Comparison of ENCODE assay signal across 9 cellular contexts in genomic region chr14:61103541-61104339, GRCh38.
A peak's percentile ranks its signal among the peaks of the same experiment; 100 is the strongest.
DNase-seq lines count a peak whose midpoint lies in the region; ATAC-seq and TF ChIP-seq lines count a peak whose summit lies in the region.
"Had no signal": no experiment of that assay in that cellular context is flagged by ENCODE, and none has a peak within 500 bp of the region (broad histone marks: within the 10 kb centered on the region; RNA-seq: fewer than 3 reads in every experiment).

No MANE protein-coding gene starts in this region.

- CTCF ChIA-PET in AG04450 (lab: Charles Lee) = interaction anchor here (1.1 kb wide), 1 partner anchor 50 kb away, joined by 3 read pairs; no protein-coding TSS in a partner anchor

- H3K4me1 ChIP-seq in foreskin keratinocyte = peaks cover 23% of the 10 kb centered on the region

- no peaks in the 10 kb centered on the region for H3K27me3 ChIP-seq in AG04450 (ENCODE audit: control insufficient read depth, insufficient read depth, low read length)
- H3K27me3 ChIP-seq in WERI-Rb-1 (ENCODE audit: insufficient read depth, low read depth, severe bottlenecking) = no peaks in the 10 kb centered on the region
- H3K27me3 ChIP-seq in foreskin keratinocyte = no peaks in the 10 kb centered on the region

- peak; percentile 66 for ATAC-seq in GM19025 (IDR thresholded peaks at IDR 0.05; ENCODE audit: low read depth, unreplicated experiment)
- ATAC-seq in HG03457 (IDR thresholded peaks at IDR 0.05; ENCODE audit: unreplicated experiment) = peak; percentile 38
- peak; percentile 96 for ATAC-seq in foreskin keratinocyte
- no peak for ATAC-seq in GM19328 (IDR thresholded peaks at IDR 0.05; ENCODE audit: unreplicated experiment)

- no peak for TF ChIP-seq CTCF in AG04450 (IDR thresholded peaks at IDR 0.05; ENCODE audit: low read depth, low read length)
- TF ChIP-seq CTCF in WERI-Rb-1 (IDR thresholded peaks at IDR 0.05; ENCODE audit: low read depth, low read length) = no peak
- no peak for TF ChIP-seq CTCF in foreskin keratinocyte (conservative IDR thresholded peaks at IDR 0.05)

- H3K36me3 ChIP-seq in WERI-Rb-1 = no peaks in the 10 kb centered on the region

- no peak overlapping the region for H3K4me3 ChIP-seq in AG04450 (ENCODE audit: low read depth, low read length)
- H3K4me3 ChIP-seq in WERI-Rb-1 (ENCODE audit: low read depth, low read length) = no peak overlapping the region

- H3K27ac ChIP-seq in AG04450 (ENCODE audit: low read depth, low read length) (peak overlapping the region; percentile 99), WERI-Rb-1 (no peak overlapping the region), foreskin keratinocyte (peak overlapping the region; percentile 87)

- H3K9me3 ChIP-seq in AG04450 (ENCODE audit: control insufficient read depth, insufficient read depth, low read length) (no peaks in the 10 kb centered on the region), WERI-Rb-1 (ENCODE audit: severe bottlenecking) (no peaks in the 10 kb centered on the region)

- DNase-seq in AG04450 (ENCODE audit: low read depth, low spot score) (peak; percentile 95), WERI-Rb-1 (peak; percentile 14), foreskin keratinocyte (peak; percentile 88 to 95), retina (peak; percentile 36), germinal center (ENCODE audit: low spot score) (no peak)
- DNase-seq: naive B cell had no signal

- POLR2A ChIA-PET in AG04450 (lab: Yijun Ruan, JAX) = interaction anchor here (0.9 to 2.1 kb wide), 6 partner anchors 22 to 149 kb away, joined by 3 to 14 read pairs (median 6); no protein-coding TSS in a partner anchor
